Comparison of ENCODE assay signal across 12 cellular contexts in genomic region chr6:19472168-19472567, GRCh38.
DNase-seq lines count a peak whose midpoint lies in the region; ATAC-seq lines count a peak whose summit lies in the region.
"Had no signal": no experiment of that assay in that cellular context is flagged by ENCODE, and none has a peak within 500 bp of the region (broad histone marks: within the 10 kb centered on the region; RNA-seq: fewer than 3 reads in every experiment).

No MANE protein-coding gene starts in this region.

- no peaks in the 10 kb centered on the region for H3K79me2 ChIP-seq in trophoblast cell (ENCODE audit: control insufficient read depth, insufficient read depth, low read length, poor library complexity)

- no peaks in the 10 kb centered on the region for H3K36me3 ChIP-seq in trophoblast cell (ENCODE audit: control insufficient read depth in 1 of 2, insufficient read depth in 2 of 2, low read length in 2 of 2)
- H3K36me3 ChIP-seq: adrenal gland, spleen had no signal

- no peak overlapping the region for H2BK120ac ChIP-seq in trophoblast cell (ENCODE audit: insufficient read depth, low read length, poor library complexity)

- peaks cover 6% of the 10 kb centered on the region for H3K9me3 ChIP-seq in trophoblast cell (ENCODE audit: insufficient read depth, low read depth, low read length)
- H3K9me3 ChIP-seq: adrenal gland had no signal

- no peak overlapping the region for H3K4me3 ChIP-seq in trophoblast cell (ENCODE audit: low read depth, low read length)
- H3K4me3 ChIP-seq: adrenal gland, spleen had no signal

- DNase-seq in GM04503 (ENCODE audit: low read depth) = peak; percentile 16
- DNase-seq in NCI-H69 (lab: John Stamatoyannopoulos, UW) = peak; percentile 25
- peak; percentile 33 for DNase-seq in dedifferentiated amniotic fluid mesenchymal stem cell (ENCODE audit: extremely low spot score)
- peak; percentile 99 to 100 for DNase-seq in trophoblast cell
- DNase-seq in NCI-H128 (lab: John Stamatoyannopoulos, UW; ENCODE audit: unreplicated experiment) = no peak
- DNase-seq: adrenal gland, left cardiac atrium, NCI-H1436, spleen had no signal

- no peak overlapping the region for H4K12ac ChIP-seq in trophoblast cell (ENCODE audit: low read depth, low read length)

- no CpG with 5 or more reads among the region's 4 CpGs for WGBS in trophoblast cell (ENCODE audit: extremely low coverage, insufficient coverage, insufficient read length)

- H2BK12ac ChIP-seq in trophoblast cell (ENCODE audit: low read length) = no peak overlapping the region

- no peak overlapping the region for H4K8ac ChIP-seq in trophoblast cell (ENCODE audit: low read depth, low read length)

- no peak overlapping the region for H3K23ac ChIP-seq in trophoblast cell (ENCODE audit: low read length)

- H3K4ac ChIP-seq in trophoblast cell (ENCODE audit: low read depth, low read length) = no peak overlapping the region

- H2BK5ac ChIP-seq in trophoblast cell (ENCODE audit: low read depth, low read length, poor library complexity) = no peak overlapping the region

- no peak overlapping the region for H4K91ac ChIP-seq in trophoblast cell (ENCODE audit: low read depth, low read length)

- H2AK5ac ChIP-seq in trophoblast cell (ENCODE audit: low read length) = no peak overlapping the region

- no peak overlapping the region for H2AFZ ChIP-seq in trophoblast cell (ENCODE audit: insufficient read depth, low read length, poor library complexity)

- H3K79me1 ChIP-seq in trophoblast cell (ENCODE audit: low read length) = peaks cover 2% of the 10 kb centered on the region

- H3K9ac ChIP-seq in trophoblast cell (ENCODE audit: low read length) = no peak overlapping the region

- H3K14ac ChIP-seq in trophoblast cell (ENCODE audit: low read length) = no peak overlapping the region

- peaks cover 0 to 4% of the 10 kb centered on the region in 2 experiments for H3K4me1 ChIP-seq in trophoblast cell (ENCODE audit: control insufficient read depth in 1 of 2, insufficient read depth in 2 of 2, low read length in 2 of 2)
- H3K4me1 ChIP-seq: adrenal gland, spleen had no signal

- no peak for ATAC-seq in GM19324 (IDR thresholded peaks at IDR 0.05; ENCODE audit: low FRiP score, unreplicated experiment)
- ATAC-seq in GM19035 (IDR thresholded peaks at IDR 0.05; ENCODE audit: unreplicated experiment) = no peak
- ATAC-seq: natural killer cell treated with Interleukin-12 subunit alpha and Interleukin-12 subunit beta and Interleukin-15 and Interleukin-18, amount 100 ng/mL, for 72 hours had no signal

- H3K4me2 ChIP-seq in trophoblast cell (ENCODE audit: low read length) = no peak overlapping the region

- no peak overlapping the region for H3K27ac ChIP-seq in trophoblast cell (ENCODE audit: low read depth, low read length)
- H3K27ac ChIP-seq: adrenal gland, spleen had no signal

- no peak overlapping the region for H3K18ac ChIP-seq in trophoblast cell (ENCODE audit: low read length)

- H3K27me3 ChIP-seq in trophoblast cell (ENCODE audit: insufficient read depth, low read length) = no peaks in the 10 kb centered on the region
- H3K27me3 ChIP-seq: adrenal gland, spleen had no signal
